8 cellular contexts compared by ENCODE assay signal in genomic region chr19:7658219-7658686, GRCh38. TPM values are rescaled to one million over a fixed set of nuclear protein-coding genes. Genes with fewer than 3 reads are reported as not detected.
A peak's percentile ranks its signal among the peaks of the same experiment; 100 is the strongest.
DNase-seq lines count a peak whose midpoint lies in the region; ATAC-seq and TF ChIP-seq lines count a peak whose summit lies in the region.

No MANE protein-coding gene starts in this region.

- in situ Hi-C loops in GM13976 (cut with MboI; ENCODE audit: low sequenced_read_pairs, unreplicated experiment): loop anchor here (25.0 kb wide), 1 partner anchor 296 kb away; no protein-coding TSS in a partner anchor

- peak; percentile 88 for ATAC-seq in GM21737 (IDR thresholded peaks at IDR 0.05; ENCODE audit: unreplicated experiment)

- no peak for TF ChIP-seq CTCF in GM13976 (IDR thresholded peaks at IDR 0.05; ENCODE audit: borderline replicate concordance, control extremely low read depth, extremely low read depth, insufficient read depth, missing control alignments)

- DNase-seq in GM13976 (ENCODE audit: low spot score): peak; percentile 95
- peak; percentile 66 for DNase-seq in RPMI8226
- peak; percentile 17 for DNase-seq in iris pigment epithelial cell (ENCODE audit: low read depth)
- no peak for DNase-seq in mesenteric fat pad (ENCODE audit: low spot score)
- DNase-seq in GDM1 (lab: John Stamatoyannopoulos, UW): no peak
- DNase-seq in iPS-NIHi7 (ENCODE audit: extremely low spot score): no peak
- no peak for DNase-seq in amniotic stem cell (lab: John Stamatoyannopoulos, UW)

RNA-seq across cellular contexts. Expression of gene RETN, which starts 10.6 kb away (rescaled TPM):
- 4.8 TPM for total RNA-seq in mesenteric fat pad

RNA-seq across cellular contexts. Expression of gene MCEMP1, which starts 18.6 kb away (rescaled TPM):
- 9.1 TPM for total RNA-seq in mesenteric fat pad

RNA-seq across cellular contexts. Expression of gene STXBP2, which starts 21.3 kb away (rescaled TPM):
- 60.4 TPM for total RNA-seq in mesenteric fat pad

RNA-seq across cellular contexts. Expression of gene TRAPPC5, which starts 22.4 kb away (rescaled TPM):
- 107 TPM for total RNA-seq in mesenteric fat pad

RNA-seq across cellular contexts. Expression of gene PCP2, which starts 24.7 kb away (rescaled TPM):
- not detected for total RNA-seq in mesenteric fat pad

Comparison
In these comparisons a context has a peak if more than half of its experiments do, and no peak if none do; other contexts are left out.
1. DNase-seq: peak in GM13976 (single experiment), RPMI8226 (single experiment) and iris pigment epithelial cell (single experiment); none in mesenteric fat pad (single experiment), GDM1 (single experiment), iPS-NIHi7 (single experiment) and amniotic stem cell (single experiment).